Comparison of ENCODE assay signal across 16 cellular contexts in genomic region chr14:48747683-48748082, GRCh38.
DNase-seq lines count a peak whose midpoint lies in the region; ATAC-seq and TF ChIP-seq lines count a peak whose summit lies in the region.
"Had no signal": no experiment of that assay in that cellular context is flagged by ENCODE, and none has a peak within 500 bp of the region (broad histone marks: within the 10 kb centered on the region; RNA-seq: fewer than 3 reads in every experiment).

No MANE protein-coding gene starts in this region.

- no peaks in the 10 kb centered on the region for H3K36me3 ChIP-seq in heart left ventricle

- H3K27ac ChIP-seq in heart left ventricle: peak overlapping the region in 6 of 12 donors; percentile 9 to 57 (median 20)
- H3K27ac ChIP-seq: SK-N-MC had no signal

- peak; percentile 88 to 92 (median 91) for ATAC-seq in heart left ventricle
- peak; percentile 92 for ATAC-seq in left ventricle myocardium superior
- no peak for ATAC-seq in GM18907 (IDR thresholded peaks at IDR 0.05; ENCODE audit: unreplicated experiment)
- no peak for ATAC-seq in GM19452 (IDR thresholded peaks at IDR 0.05; ENCODE audit: unreplicated experiment)
- ATAC-seq: PC-3 had no signal

- DNase-seq in heart left ventricle (no peak), cardiac septum (ENCODE audit: low spot score) (no peak), NCI-H748 (lab: John Stamatoyannopoulos, UW; ENCODE audit: unreplicated experiment) (peak; percentile 78), left ventricle myocardium superior (no peak), DMS 273 treated with DMSO at 0.1 percent for 48 hours (lab: John Stamatoyannopoulos, UW) (no peak), NAMALWA (ENCODE audit: low spot score) (no peak)
- DNase-seq: Calu3, KG1, NCI-H1092, NCI-H187, NCI-H2171 treated with DMSO at 0.1 percent for 48 hours, NCI-H524, PC-3 had no signal

- TF ChIP-seq POLR2A in heart left ventricle (IDR thresholded peaks at IDR 0.05): no peak

- no peaks in the 10 kb centered on the region for H3K9me3 ChIP-seq in heart left ventricle

- intact Hi-C loops in heart left ventricle (cut with DNase I): no loop called here
- intact Hi-C loops in cardiac septum (cut with DNase I): no loop called here
- intact Hi-C loops in left ventricle myocardium superior (cut with micrococcal nuclease): no loop called here

- 29 to 36% (median 33%) methylated on average over 3 of the region's 3 CpGs for WGBS in heart left ventricle, 4 donors

- peaks cover 0 to 16% (median 6%) of the 10 kb centered on the region in 12 donors for H3K4me1 ChIP-seq in heart left ventricle

- no peaks in the 10 kb centered on the region for H3K27me3 ChIP-seq in heart left ventricle

- TF ChIP-seq CTCF in heart left ventricle (IDR thresholded peaks at IDR 0.05): no peak

- no peak overlapping the region for H3K4me3 ChIP-seq in heart left ventricle
- H3K4me3 ChIP-seq: SK-N-MC had no signal

Comparison
In these comparisons a context has a peak if more than half of its experiments do, and no peak if none do; other contexts are left out.
1. ATAC-seq: peak in heart left ventricle (4 of 4) and left ventricle myocardium superior (single experiment); none in GM18907 (single experiment) and GM19452 (single experiment).